1 cellular context compared by ENCODE assay signal in genomic region chr10:102869290-102870198, GRCh38.
A peak's percentile ranks its signal among the peaks of the same experiment; 100 is the strongest.
TF ChIP-seq lines count a peak whose summit lies in the region.

Gene AS3MT (plus strand): TSS chr10:102869470. CDS start chr10:102869593, 123 bp downstream.

TF ChIP-seq in HepG2, 621 proteins besides CTCF, POLR2A, EP300 and RAD21 (continued from another document):
- TF ChIP-seq ELF1 (CRISPR knock-in tag; IDR thresholded peaks at IDR 0.05) = no peak; the same call in 1 of the 2 replicates
- no peak for TF ChIP-seq WIZ (CRISPR knock-in tag; IDR thresholded peaks at IDR 0.05)
- TF ChIP-seq, protein P1, sequence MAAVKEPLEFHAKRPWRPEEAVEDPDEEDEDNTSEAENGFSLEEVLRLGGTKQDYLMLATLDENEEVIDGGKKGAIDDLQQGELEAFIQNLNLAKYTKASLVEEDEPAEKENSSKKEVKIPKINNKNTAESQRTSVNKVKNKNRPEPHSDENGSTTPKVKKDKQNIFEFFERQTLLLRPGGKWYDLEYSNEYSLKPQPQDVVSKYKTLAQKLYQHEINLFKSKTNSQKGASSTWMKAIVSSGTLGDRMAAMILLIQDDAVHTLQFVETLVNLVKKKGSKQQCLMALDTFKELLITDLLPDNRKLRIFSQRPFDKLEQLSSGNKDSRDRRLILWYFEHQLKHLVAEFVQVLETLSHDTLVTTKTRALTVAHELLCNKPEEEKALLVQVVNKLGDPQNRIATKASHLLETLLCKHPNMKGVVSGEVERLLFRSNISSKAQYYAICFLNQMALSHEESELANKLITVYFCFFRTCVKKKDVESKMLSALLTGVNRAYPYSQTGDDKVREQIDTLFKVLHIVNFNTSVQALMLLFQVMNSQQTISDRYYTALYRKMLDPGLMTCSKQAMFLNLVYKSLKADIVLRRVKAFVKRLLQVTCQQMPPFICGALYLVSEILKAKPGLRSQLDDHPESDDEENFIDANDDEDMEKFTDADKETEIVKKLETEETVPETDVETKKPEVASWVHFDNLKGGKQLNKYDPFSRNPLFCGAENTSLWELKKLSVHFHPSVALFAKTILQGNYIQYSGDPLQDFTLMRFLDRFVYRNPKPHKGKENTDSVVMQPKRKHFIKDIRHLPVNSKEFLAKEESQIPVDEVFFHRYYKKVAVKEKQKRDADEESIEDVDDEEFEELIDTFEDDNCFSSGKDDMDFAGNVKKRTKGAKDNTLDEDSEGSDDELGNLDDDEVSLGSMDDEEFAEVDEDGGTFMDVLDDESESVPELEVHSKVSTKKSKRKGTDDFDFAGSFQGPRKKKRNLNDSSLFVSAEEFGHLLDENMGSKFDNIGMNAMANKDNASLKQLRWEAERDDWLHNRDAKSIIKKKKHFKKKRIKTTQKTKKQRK (IDR thresholded peaks at IDR 0.05; ENCODE audit: low read length) = no peak
- no peak for TF ChIP-seq ZNF713 (CRISPR knock-in tag; IDR thresholded peaks at IDR 0.05)
- TF ChIP-seq ZFP90 (CRISPR knock-in tag; IDR thresholded peaks at IDR 0.05; ENCODE audit: borderline replicate concordance) = peak; percentile 83
- TF ChIP-seq, protein P2, sequence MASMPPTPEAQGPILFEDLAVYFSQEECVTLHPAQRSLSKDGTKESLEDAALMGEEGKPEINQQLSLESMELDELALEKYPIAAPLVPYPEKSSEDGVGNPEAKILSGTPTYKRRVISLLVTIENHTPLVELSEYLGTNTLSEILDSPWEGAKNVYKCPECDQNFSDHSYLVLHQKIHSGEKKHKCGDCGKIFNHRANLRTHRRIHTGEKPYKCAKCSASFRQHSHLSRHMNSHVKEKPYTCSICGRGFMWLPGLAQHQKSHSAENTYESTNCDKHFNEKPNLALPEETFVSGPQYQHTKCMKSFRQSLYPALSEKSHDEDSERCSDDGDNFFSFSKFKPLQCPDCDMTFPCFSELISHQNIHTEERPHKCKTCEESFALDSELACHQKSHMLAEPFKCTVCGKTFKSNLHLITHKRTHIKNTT (CRISPR knock-in tag; IDR thresholded peaks at IDR 0.05) = no peak
- TF ChIP-seq MXI1 (IDR thresholded peaks at IDR 0.05; ENCODE audit: borderline replicate concordance, low read depth, low read length) = no peak
- TF ChIP-seq NKX3-1 (CRISPR knock-in tag; IDR thresholded peaks at IDR 0.05) = peak; percentile 67; the same call in 1 of the 2 replicates
- no peak for TF ChIP-seq KDM5A (IDR thresholded peaks at IDR 0.05; ENCODE audit: borderline replicate concordance, low read length)
- TF ChIP-seq HES4 (CRISPR knock-in tag; IDR thresholded peaks at IDR 0.05; ENCODE audit: borderline replicate concordance) = no peak; the same call in 1 of the 2 replicates
- TF ChIP-seq, protein P3, sequence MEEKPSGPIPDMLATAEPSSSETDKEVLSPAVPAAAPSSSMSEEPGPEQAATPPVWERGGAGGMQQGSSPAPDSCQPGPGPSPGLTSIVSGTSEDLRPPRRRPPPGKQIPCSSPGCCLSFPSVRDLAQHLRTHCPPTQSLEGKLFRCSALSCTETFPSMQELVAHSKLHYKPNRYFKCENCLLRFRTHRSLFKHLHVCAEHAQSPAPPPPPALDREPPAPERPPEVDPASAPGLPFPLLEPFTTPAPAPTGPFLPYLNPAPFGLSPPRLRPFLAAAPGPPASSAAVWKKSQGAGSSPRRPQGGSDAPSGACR (CRISPR knock-in tag; IDR thresholded peaks at IDR 0.05) = peak; percentile 85
- TF ChIP-seq NR2F1 (CRISPR knock-in tag; IDR thresholded peaks at IDR 0.05) = no peak
- peak; percentile 67 for TF ChIP-seq CBX1 (IDR thresholded peaks at IDR 0.05; ENCODE audit: low read depth)
- TF ChIP-seq ZBTB2 (CRISPR knock-in tag; IDR thresholded peaks at IDR 0.05; ENCODE audit: low read depth) = no peak
- no peak for TF ChIP-seq REL (CRISPR knock-in tag; conservative IDR thresholded peaks at IDR 0.05)
- TF ChIP-seq, protein P4, sequence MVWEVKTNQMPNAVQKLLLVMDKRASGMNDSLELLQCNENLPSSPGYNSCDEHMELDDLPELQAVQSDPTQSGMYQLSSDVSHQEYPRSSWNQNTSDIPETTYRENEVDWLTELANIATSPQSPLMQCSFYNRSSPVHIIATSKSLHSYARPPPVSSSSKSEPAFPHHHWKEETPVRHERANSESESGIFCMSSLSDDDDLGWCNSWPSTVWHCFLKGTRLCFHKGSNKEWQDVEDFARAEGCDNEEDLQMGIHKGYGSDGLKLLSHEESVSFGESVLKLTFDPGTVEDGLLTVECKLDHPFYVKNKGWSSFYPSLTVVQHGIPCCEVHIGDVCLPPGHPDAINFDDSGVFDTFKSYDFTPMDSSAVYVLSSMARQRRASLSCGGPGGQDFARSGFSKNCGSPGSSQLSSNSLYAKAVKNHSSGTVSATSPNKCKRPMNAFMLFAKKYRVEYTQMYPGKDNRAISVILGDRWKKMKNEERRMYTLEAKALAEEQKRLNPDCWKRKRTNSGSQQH (CRISPR knock-in tag; IDR thresholded peaks at IDR 0.05; ENCODE audit: low read depth) = peak; percentile 61; the same call in 1 of the 2 replicates
- TF ChIP-seq, protein P5, sequence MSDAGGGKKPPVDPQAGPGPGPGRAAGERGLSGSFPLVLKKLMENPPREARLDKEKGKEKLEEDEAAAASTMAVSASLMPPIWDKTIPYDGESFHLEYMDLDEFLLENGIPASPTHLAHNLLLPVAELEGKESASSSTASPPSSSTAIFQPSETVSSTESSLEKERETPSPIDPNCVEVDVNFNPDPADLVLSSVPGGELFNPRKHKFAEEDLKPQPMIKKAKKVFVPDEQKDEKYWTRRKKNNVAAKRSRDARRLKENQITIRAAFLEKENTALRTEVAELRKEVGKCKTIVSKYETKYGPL (CRISPR knock-in tag; IDR thresholded peaks at IDR 0.05) = no peak
- TF ChIP-seq ZNF674 (CRISPR knock-in tag; IDR thresholded peaks at IDR 0.05; ENCODE audit: low read depth) = no peak
- no peak for TF ChIP-seq TBL1XR1 (IDR thresholded peaks at IDR 0.05; ENCODE audit: borderline replicate concordance, low read length, partially characterized antibody)
- TF ChIP-seq REPIN1 (CRISPR knock-in tag; IDR thresholded peaks at IDR 0.05; ENCODE audit: borderline replicate concordance, low read depth) = peak; percentile 63; the same call in 1 of the 2 replicates
- peak; percentile 67; the same call in 1 of the 2 replicates for TF ChIP-seq ARNTL (CRISPR knock-in tag; IDR thresholded peaks at IDR 0.05)
- no peak for TF ChIP-seq ZNF451 (CRISPR knock-in tag; IDR thresholded peaks at IDR 0.05)
- TF ChIP-seq ZNF768 (CRISPR knock-in tag; IDR thresholded peaks at IDR 0.05) = no peak
- TF ChIP-seq, protein P6, sequence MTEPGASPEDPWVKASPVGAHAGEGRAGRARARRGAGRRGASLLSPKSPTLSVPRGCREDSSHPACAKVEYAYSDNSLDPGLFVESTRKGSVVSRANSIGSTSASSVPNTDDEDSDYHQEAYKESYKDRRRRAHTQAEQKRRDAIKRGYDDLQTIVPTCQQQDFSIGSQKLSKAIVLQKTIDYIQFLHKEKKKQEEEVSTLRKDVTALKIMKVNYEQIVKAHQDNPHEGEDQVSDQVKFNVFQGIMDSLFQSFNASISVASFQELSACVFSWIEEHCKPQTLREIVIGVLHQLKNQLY (CRISPR knock-in tag; IDR thresholded peaks at IDR 0.05) = peak; percentile 52; the same call in 1 of the 2 replicates
- TF ChIP-seq HOXA9 (CRISPR knock-in tag; IDR thresholded peaks at IDR 0.05; ENCODE audit: borderline replicate concordance) = peak; percentile 28; the same call in 1 of the 2 replicates
- no peak for TF ChIP-seq MAF1 (CRISPR knock-in tag; IDR thresholded peaks at IDR 0.05; ENCODE audit: borderline replicate concordance)
- no peak for TF ChIP-seq MED13 (CRISPR knock-in tag; IDR thresholded peaks at IDR 0.05)
- TF ChIP-seq ZNF773 (CRISPR knock-in tag; IDR thresholded peaks at IDR 0.05; ENCODE audit: borderline replicate concordance) = no peak
- TF ChIP-seq ZNF251 (CRISPR knock-in tag; IDR thresholded peaks at IDR 0.05) = no peak
- TF ChIP-seq, protein P7, sequence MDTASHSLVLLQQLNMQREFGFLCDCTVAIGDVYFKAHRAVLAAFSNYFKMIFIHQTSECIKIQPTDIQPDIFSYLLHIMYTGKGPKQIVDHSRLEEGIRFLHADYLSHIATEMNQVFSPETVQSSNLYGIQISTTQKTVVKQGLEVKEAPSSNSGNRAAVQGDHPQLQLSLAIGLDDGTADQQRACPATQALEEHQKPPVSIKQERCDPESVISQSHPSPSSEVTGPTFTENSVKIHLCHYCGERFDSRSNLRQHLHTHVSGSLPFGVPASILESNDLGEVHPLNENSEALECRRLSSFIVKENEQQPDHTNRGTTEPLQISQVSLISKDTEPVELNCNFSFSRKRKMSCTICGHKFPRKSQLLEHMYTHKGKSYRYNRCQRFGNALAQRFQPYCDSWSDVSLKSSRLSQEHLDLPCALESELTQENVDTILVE (CRISPR knock-in tag; IDR thresholded peaks at IDR 0.05) = peak; percentile 10; the same call in 1 of the 2 replicates
- TF ChIP-seq, protein P8, sequence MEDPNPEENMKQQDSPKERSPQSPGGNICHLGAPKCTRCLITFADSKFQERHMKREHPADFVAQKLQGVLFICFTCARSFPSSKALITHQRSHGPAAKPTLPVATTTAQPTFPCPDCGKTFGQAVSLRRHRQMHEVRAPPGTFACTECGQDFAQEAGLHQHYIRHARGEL (CRISPR knock-in tag; IDR thresholded peaks at IDR 0.05) = no peak
- TF ChIP-seq, protein P9, sequence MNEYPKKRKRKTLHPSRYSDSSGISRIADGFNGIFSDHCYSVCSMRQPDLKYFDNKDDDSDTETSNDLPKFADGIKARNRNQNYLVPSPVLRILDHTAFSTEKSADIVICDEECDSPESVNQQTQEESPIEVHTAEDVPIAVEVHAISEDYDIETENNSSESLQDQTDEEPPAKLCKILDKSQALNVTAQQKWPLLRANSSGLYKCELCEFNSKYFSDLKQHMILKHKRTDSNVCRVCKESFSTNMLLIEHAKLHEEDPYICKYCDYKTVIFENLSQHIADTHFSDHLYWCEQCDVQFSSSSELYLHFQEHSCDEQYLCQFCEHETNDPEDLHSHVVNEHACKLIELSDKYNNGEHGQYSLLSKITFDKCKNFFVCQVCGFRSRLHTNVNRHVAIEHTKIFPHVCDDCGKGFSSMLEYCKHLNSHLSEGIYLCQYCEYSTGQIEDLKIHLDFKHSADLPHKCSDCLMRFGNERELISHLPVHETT (CRISPR knock-in tag; conservative IDR thresholded peaks at IDR 0.05) = no peak
- no peak for TF ChIP-seq ATF3 (CRISPR knock-in tag; IDR thresholded peaks at IDR 0.05)
- no peak for TF ChIP-seq ZNF577 (CRISPR knock-in tag; IDR thresholded peaks at IDR 0.05; ENCODE audit: borderline replicate concordance, low read depth)
- TF ChIP-seq AKNA (CRISPR knock-in tag; IDR thresholded peaks at IDR 0.05; ENCODE audit: borderline replicate concordance) = no peak
- no peak for TF ChIP-seq HHEX (CRISPR knock-in tag; IDR thresholded peaks at IDR 0.05)
TF ChIP-seq in HepG2: peak in this region for 204.
